Comparison of ENCODE assay signal across 2 cellular contexts in genomic region chr6:29137724-29138123, GRCh38.
TF ChIP-seq lines count a peak whose summit lies in the region.

No MANE protein-coding gene starts in this region.

TF ChIP-seq in HepG2, 621 proteins besides CTCF, POLR2A, EP300 and RAD21:
- TF ChIP-seq GTF2F1 (IDR thresholded peaks at IDR 0.05; ENCODE audit: low read length) (no peak), CEBPB (IDR thresholded peaks at IDR 0.05; ENCODE audit: borderline replicate concordance, low read depth, low read length) (peak; percentile 77)

TF ChIP-seq in H1, 55 proteins besides CTCF, POLR2A, EP300 and RAD21:
- TF ChIP-seq SUZ12 (IDR thresholded peaks at IDR 0.05; ENCODE audit: low read length) (no peak), CEBPB (IDR thresholded peaks at IDR 0.05; ENCODE audit: low read depth, low read length) (peak; percentile 75)
